ENCODE assay signal across 16 cellular contexts in the genomic region with DNA sequence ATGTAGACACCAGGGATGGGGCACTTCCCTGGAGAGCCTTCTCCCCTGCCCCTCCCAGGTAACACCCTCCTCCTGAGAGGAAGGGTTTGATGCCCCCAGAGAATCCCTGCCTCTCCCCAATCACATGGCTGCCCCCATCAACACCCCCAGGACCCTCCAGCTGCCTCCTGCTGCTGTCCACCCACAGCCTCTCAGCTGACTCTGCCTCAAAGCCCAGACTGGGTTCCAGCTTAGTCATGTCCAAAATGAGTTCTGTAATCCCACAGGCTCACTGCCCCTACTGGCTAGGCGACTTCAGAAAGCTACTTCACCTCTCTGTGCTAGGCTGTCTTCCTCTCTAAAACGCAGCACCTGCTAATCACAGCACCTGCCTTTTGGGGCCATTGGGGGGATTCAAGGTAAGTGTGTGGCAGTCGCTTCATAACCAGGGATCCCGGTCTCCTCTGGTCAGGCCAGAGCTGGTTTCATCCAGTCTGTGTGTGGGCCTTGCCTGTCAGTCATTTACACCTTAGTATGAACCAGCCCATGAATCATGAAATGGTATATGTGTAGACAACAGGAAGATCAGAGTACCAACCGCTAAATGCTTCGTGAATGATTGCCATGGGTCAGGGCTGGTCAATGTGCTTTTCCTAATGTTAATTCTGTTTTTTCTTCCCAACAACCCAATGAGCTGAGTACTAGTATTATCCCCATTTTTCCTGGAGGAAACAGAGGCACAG. TPM values are rescaled to one million over a fixed set of nuclear protein-coding genes. Genes with fewer than 3 reads are reported as not detected.
A peak's percentile ranks its signal among the peaks of the same experiment; 100 is the strongest.
DNase-seq lines count a peak whose midpoint lies in the region; ATAC-seq and TF ChIP-seq lines count a peak whose summit lies in the region.
"Had no signal": no experiment of that assay in that cellular context is flagged by ENCODE, and none has a peak within 500 bp of the region (broad histone marks: within the 10 kb centered on the region; RNA-seq: fewer than 3 reads in every experiment).

No MANE protein-coding gene starts in this region.

- POLR2A ChIA-PET in AG04449 (lab: Yijun Ruan, JAX) (interaction anchor here (0.8 to 1.4 kb wide), 3 partner anchors 11 to 40 kb away, joined by 3 to 5 read pairs (median 3); partner anchors contain the start of gene TFEB), T-cell (lab: Charles Lee) (no interaction called here)

- no peak overlapping the region for H3K9ac ChIP-seq in Karpas-422 (ENCODE audit: low read length)
- no peak overlapping the region for H3K9ac ChIP-seq in endodermal cell (ENCODE audit: extremely low read depth, low read length, poor library complexity, severe bottlenecking)

- no peak overlapping the region for H2AFZ ChIP-seq in Karpas-422 (ENCODE audit: low read length)

- no peaks in the 10 kb centered on the region for H3K9me2 ChIP-seq in Karpas-422 (replicated peaks; ENCODE audit: insufficient read depth, low read length)

- peak; percentile 11 for TF ChIP-seq CTCF in AG04449 (IDR thresholded peaks at IDR 0.05; ENCODE audit: insufficient read depth, low read length, missing control alignments)
- TF ChIP-seq CTCF in endodermal cell (conservative IDR thresholded peaks at IDR 0.05) = no peak
- no peak for TF ChIP-seq CTCF in mucosa of descending colon (IDR thresholded peaks at IDR 0.05)

- H3K9me3 Mint-ChIP-seq in endodermal cell (no peaks in the 10 kb centered on the region), T-cell (no peaks in the 10 kb centered on the region)
- H3K9me3 Mint-ChIP-seq: type B pancreatic cell had no signal

- ATAC-seq in mucosa of descending colon = peak; percentile 43
- ATAC-seq in HG02870 (IDR thresholded peaks at IDR 0.05; ENCODE audit: unreplicated experiment) = no peak
- no peak for ATAC-seq in T-cell (replicated peaks in 1 of 4)
- ATAC-seq: left ventricle myocardium superior had no signal

- H4K20me1 ChIP-seq in Karpas-422 (ENCODE audit: insufficient read depth, low read depth, low read length) = peaks cover 59% of the 10 kb centered on the region; the same call in 1 of the 2 replicates

- no peaks in the 10 kb centered on the region for H3K36me3 Mint-ChIP-seq in endodermal cell (ENCODE audit: low read depth)
- peaks cover 14% of the 10 kb centered on the region for H3K36me3 Mint-ChIP-seq in T-cell
- H3K36me3 Mint-ChIP-seq: type B pancreatic cell had no signal

- 86 to 87% methylated on average over 6 of the region's 6 CpGs for WGBS in endodermal cell (ENCODE audit: insufficient coverage in 1 of 2, insufficient read length in 1 of 2), 2 experiments

- H3K27ac Mint-ChIP-seq in endodermal cell (peak overlapping the region; percentile 42), T-cell (no peak overlapping the region)
- H3K27ac Mint-ChIP-seq: type B pancreatic cell had no signal

- H3K4me2 ChIP-seq in Karpas-422 (ENCODE audit: low read depth, low read length, poor library complexity, severe bottlenecking) = no peak overlapping the region

- H3K27me3 ChIP-seq in Karpas-422 (ENCODE audit: low read length) (no peaks in the 10 kb centered on the region), endodermal cell (ENCODE audit: control insufficient read depth, insufficient read depth, low read length, poor library complexity, severe bottlenecking) (no peaks in the 10 kb centered on the region)
- H3K27me3 ChIP-seq: adrenal gland had no signal

- H3K4me3 Mint-ChIP-seq in endodermal cell (no peak overlapping the region), T-cell (no peak overlapping the region)
- H3K4me3 Mint-ChIP-seq: type B pancreatic cell had no signal

- H3K27me3 Mint-ChIP-seq in endodermal cell (ENCODE audit: insufficient read depth) (peaks cover 4% of the 10 kb centered on the region), T-cell (no peaks in the 10 kb centered on the region)

- peaks cover 53% of the 10 kb centered on the region for H3K79me2 ChIP-seq in Karpas-422 (ENCODE audit: low read length)

- DNase-seq in AG04449 (ENCODE audit: low read depth, low spot score) (no peak), Karpas-422 (no peak), endodermal cell (no peak), mucosa of descending colon (no peak), foreskin melanocyte (no peak), hippocampal formation (lab: John Stamatoyannopoulos, UW) (no peak), T-cell (no peak)
- DNase-seq: activated CD4-positive, CD25-positive, alpha-beta regulatory T cell treated with anti-CD3 and anti-CD28 coated beads, Interleukin-2, amount 50 U/mL, for 72 hours; adrenal gland; DND-41; GOT3; left ventricle myocardium superior; NCI-H2171 treated with DMSO at 0.1 percent for 48 hours had no signal

- H3K36me3 ChIP-seq in Karpas-422 (ENCODE audit: insufficient read depth, low read length) (peaks cover 27% of the 10 kb centered on the region; the same call in 1 of the 2 replicates), endodermal cell (ENCODE audit: control insufficient read depth, insufficient read depth, low read length) (no peaks in the 10 kb centered on the region), mucosa of descending colon (ENCODE audit: low read depth) (no peaks in the 10 kb centered on the region)

- H3K4me1 ChIP-seq in Karpas-422 (ENCODE audit: low read length) (peaks cover 26% of the 10 kb centered on the region), endodermal cell (ENCODE audit: control insufficient read depth, insufficient read depth, low read length) (no peaks in the 10 kb centered on the region), mucosa of descending colon (ENCODE audit: low read depth) (no peaks in the 10 kb centered on the region)
- H3K4me1 ChIP-seq: adrenal gland had no signal

- H3K27ac ChIP-seq in Karpas-422 (ENCODE audit: low read length) (peak overlapping the region; percentile 36; the same call in 1 of the 2 replicates), endodermal cell (ENCODE audit: low read depth, low read length) (no peak overlapping the region)
- H3K27ac ChIP-seq: adrenal gland had no signal

- intact Hi-C loops in mucosa of descending colon (cut with DNase I, micrococcal nuclease) = no loop called here

- no peaks in the 10 kb centered on the region for H3K4me1 Mint-ChIP-seq in endodermal cell
- H3K4me1 Mint-ChIP-seq in T-cell = no peaks in the 10 kb centered on the region

- CTCF ChIA-PET in AG04449 (lab: Yijun Ruan, JAX) = interaction anchor here (0.7 to 14.7 kb wide), 15 partner anchors 10 to 326 kb away, joined by 3 to 414 read pairs (median 5); partner anchors contain the start of gene TOMM6
- CTCF ChIA-PET in T-cell (lab: Charles Lee) = no interaction called here

- H3K9me3 ChIP-seq in Karpas-422 (ENCODE audit: low read length) (no peaks in the 10 kb centered on the region), endodermal cell (ENCODE audit: control insufficient read depth, low read length) (no peaks in the 10 kb centered on the region), mucosa of descending colon (no peaks in the 10 kb centered on the region)
- H3K9me3 ChIP-seq: adrenal gland had no signal

- H3K4me3 ChIP-seq in AG04449 (ENCODE audit: low read depth, low read length) (no peak overlapping the region), Karpas-422 (ENCODE audit: low read length) (no peak overlapping the region), endodermal cell (ENCODE audit: low read length) (no peak overlapping the region), mucosa of descending colon (no peak overlapping the region)
- H3K4me3 ChIP-seq: adrenal gland had no signal

RNA-seq across cellular contexts. Expression of gene TFEB, which starts 40.4 kb away (rescaled TPM):
- 72.3 and 117 TPM in 2 replicates for total RNA-seq in Karpas-422 (2014; rRNA removed; shearing (Covaris generic); ENCODE audit: low replicate concordance)
- total RNA-seq in endodermal cell = under 1 TPM in 1 of 2 donors, not detected in 1; 0.24 TPM
- polyA plus RNA-seq in endodermal cell (2013, experiment 1 of 2) = 1.2 TPM
- 0.99 TPM for polyA plus RNA-seq in endodermal cell (2013, experiment 2 of 2)
- total RNA-seq in mucosa of descending colon = 10 to 100 TPM; 35.2 to 44.5 (median 40.2) TPM
- 10 to 100 TPM; 18.9 to 28.1 (median 19.5) TPM for total RNA-seq in T-cell

RNA-seq across cellular contexts. Expression of gene PGC, which starts 52.2 kb away (rescaled TPM):
- not detected in 2 replicates for total RNA-seq in Karpas-422 (2014; rRNA removed; shearing (Covaris generic); ENCODE audit: low replicate concordance)
- not detected for total RNA-seq in endodermal cell
- polyA plus RNA-seq in endodermal cell (2013, experiment 1 of 2) = not detected
- not detected for polyA plus RNA-seq in endodermal cell (2013, experiment 2 of 2)
- total RNA-seq in mucosa of descending colon = not detected
- under 1 TPM in 3 of 5 donors, not detected in 2; 0.58 to 0.86 (median 0.70) TPM for total RNA-seq in T-cell
- total RNA-seq: left ventricle myocardium superior, M059J had no signal

RNA-seq across cellular contexts. Expression of gene MDFI, which starts 56.7 kb away (rescaled TPM):
- not detected in 2 replicates for total RNA-seq in Karpas-422 (2014; rRNA removed; shearing (Covaris generic); ENCODE audit: low replicate concordance)
- total RNA-seq in endodermal cell = 10 to 100 TPM; 52.7 to 80.0 TPM
- 76.9 TPM for polyA plus RNA-seq in endodermal cell (2013, experiment 1 of 2)
- 84.7 TPM for polyA plus RNA-seq in endodermal cell (2013, experiment 2 of 2)
- total RNA-seq in mucosa of descending colon = 1 to 10 TPM in 2 of 3 donors, under 1 TPM in 1; 0.96 to 2.2 (median 2.1) TPM
- total RNA-seq in T-cell = not detected

Comparison
In these comparisons a context has a peak if more than half of its experiments do, and no peak if none do; other contexts are left out.
1. RNA of gene TFEB, which starts 40.4 kb away (total RNA-seq): 72.3 to 117 TPM in Karpas-422, 35.2 to 44.5 TPM in mucosa of descending colon and 18.9 to 28.1 TPM in T-cell; 0.24 TPM in endodermal cell; every median in the first group is over 10 times any median in the second.
2. RNA of gene MDFI, which starts 56.7 kb away (total RNA-seq): 52.7 to 80.0 TPM in endodermal cell; 0.96 to 2.2 TPM in mucosa of descending colon, not detected in Karpas-422 and not detected in T-cell; every median in the first group is over 10 times any median in the second.